22 cellular contexts compared by ENCODE assay signal in the genomic region with DNA sequence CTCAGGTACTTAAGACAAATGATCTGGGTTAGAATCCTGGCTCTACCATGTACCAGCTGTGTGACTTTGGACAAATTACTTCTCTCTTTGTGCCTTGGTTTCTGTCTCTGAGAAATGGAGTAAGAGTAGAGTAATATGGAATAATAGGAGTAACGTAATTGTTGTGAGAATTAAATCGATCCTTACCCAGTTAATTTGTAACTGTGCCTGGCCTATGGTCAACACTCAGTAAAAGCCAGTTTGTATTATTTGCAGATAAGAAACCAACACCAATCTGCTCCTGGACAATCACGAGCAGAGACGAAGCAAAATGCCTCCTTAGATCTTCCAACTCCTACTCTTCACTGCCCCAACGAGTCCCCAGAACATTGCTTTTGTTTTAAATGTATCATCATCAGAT.
"Had no signal": no experiment of that assay in that cellular context is flagged by ENCODE, and none has a peak within 500 bp of the region (broad histone marks: within the 10 kb centered on the region; RNA-seq: fewer than 3 reads in every experiment).

No MANE protein-coding gene starts in this region.

- H3K4me2 ChIP-seq: SK-N-SH had no signal

- ATAC-seq: T-cell had no signal

- H3K9me3 ChIP-seq: SJSA1, SK-N-SH had no signal

- H3K4me3 ChIP-seq: SJSA1 had no signal

- H3K27ac ChIP-seq: SJSA1 had no signal

- H3K4me1 ChIP-seq: SJSA1 had no signal

- DNase-seq: KBM-7, MV-4-11, NCI-H1048, NCI-H1105, NCI-H1417, NCI-H1436 treated with DMSO at 0.1 percent for 48 hours, NCI-H1694, NCI-H187 treated with DMSO at 0.1 percent for 48 hours, NCI-H2029 treated with DMSO at 0.1 percent for 48 hours, NCI-H2107, NCI-H2227 treated with DMSO at 0.1 percent for 48 hours, NCI-H524, NCI-H526 treated with DMSO at 0.1 percent for 48 hours, NCI-H748 treated with DMSO at 0.1 percent for 48 hours, Right ventricle myocardium superior, RPMI8226, SIG-M5, SK-N-SH, SW 1271, T-cell had no signal

- H3K9ac ChIP-seq: SK-N-SH had no signal

- H3K36me3 ChIP-seq: SJSA1 had no signal

- FAIRE-seq: RCC 7860 had no signal
